In genomic region chr11:125164422-125165110, GRCh38 we compare ENCODE assay signal across 8 cellular contexts. TPM values are rescaled to one million over a fixed set of nuclear protein-coding genes. Genes with fewer than 3 reads are reported as not detected.
DNase-seq lines count a peak whose midpoint lies in the region; ATAC-seq, FAIRE-seq and TF ChIP-seq lines count a peak whose summit lies in the region.

PKNOX2 (plus strand) TSS chr11:125164751; CDS start chr11:125351306, 186,555 bp downstream.

- H3K27me3 ChIP-seq in WERI-Rb-1 (ENCODE audit: insufficient read depth, low read depth, severe bottlenecking) (no peaks in the 10 kb centered on the region), spleen (replicated peaks in 1 of 7) (peaks cover 0 to 89% (median 37%) of the 10 kb centered on the region in 7 donors)

- peak within 1 kb of the TSS; percentile 69 for H3K27ac ChIP-seq in WERI-Rb-1
- peak within 1 kb of the TSS; percentile 73 for H3K27ac ChIP-seq in caudate nucleus (ENCODE audit: low read depth, low read length)
- peak within 1 kb of the TSS in 7 of 8 donors; percentile 59 to 82 (median 76) for H3K27ac ChIP-seq in spleen

- TF ChIP-seq CTCF in LNCAP (IDR thresholded peaks at IDR 0.05) (peak; percentile 73; the same call in 1 of the 2 replicates), WERI-Rb-1 (IDR thresholded peaks at IDR 0.05; ENCODE audit: low read depth, low read length) (peak; percentile 69), spleen (IDR thresholded peaks at IDR 0.05 in 8 of 11, conservative IDR thresholded peaks at IDR 0.05 in 3 of 11) (peak in 9 of 11 experiments; percentile 27 to 73 (median 61))

- H3K4me3 ChIP-seq in WERI-Rb-1 (ENCODE audit: low read depth, low read length) (peak within 1 kb of the TSS; percentile 76), spleen (peak within 1 kb of the TSS; percentile 41 to 77 (median 52))

- intact Hi-C loops in spleen (cut with DNase I; ENCODE audit: low total_unique reads) = loop anchor here (5.0 kb wide), 1 partner anchor 183 kb away; no protein-coding TSS in a partner anchor

- no peaks in the 10 kb centered on the region for H3K9me3 ChIP-seq in WERI-Rb-1 (ENCODE audit: severe bottlenecking)
- H3K9me3 ChIP-seq in spleen = no peaks in the 10 kb centered on the region

- ATAC-seq in HG03045 (IDR thresholded peaks at IDR 0.05; ENCODE audit: unreplicated experiment) (no peak), GM18517 (IDR thresholded peaks at IDR 0.05; ENCODE audit: unreplicated experiment) (no peak)

- no peak for TF ChIP-seq POLR2A in GM12891 (IDR thresholded peaks at IDR 0.05; ENCODE audit: low read depth, low read length)
- no peak for TF ChIP-seq POLR2A in spleen (IDR thresholded peaks at IDR 0.05)

- peak; percentile 71 for DNase-seq in GM12891 (ENCODE audit: insufficient read length, low spot score)
- DNase-seq in WERI-Rb-1 = peak; percentile 86
- DNase-seq in caudate nucleus (lab: John Stamatoyannopoulos, UW) = peak in 60 of 61 donors; percentile 14 to 93 (median 79)
- peak; percentile 66 for DNase-seq in iris pigment epithelial cell (ENCODE audit: low read depth)
- DNase-seq in spleen = peak; percentile 88

- H3K36me3 ChIP-seq in WERI-Rb-1 (no peaks in the 10 kb centered on the region), spleen (no peaks in the 10 kb centered on the region)

- 1 to 2% (median 1%) methylated on average over 37 to 58 of the region's 58 CpGs for WGBS in spleen, 5 donors

- H3K4me1 ChIP-seq in spleen = peaks cover 0 to 55% (median 31%) of the 10 kb centered on the region in 6 donors

- peak; percentile 41 for FAIRE-seq in GM12891 (lab: Jason Lieb, UNC)

TF ChIP-seq in GM12891, 5 proteins besides CTCF, POLR2A, EP300 and RAD21:
- no peak for TF ChIP-seq SPI1 (IDR thresholded peaks at IDR 0.05; ENCODE audit: low read depth, low read length)
- no peak for TF ChIP-seq POU2F2 (IDR thresholded peaks at IDR 0.05; ENCODE audit: low read depth, low read length)
- TF ChIP-seq PAX5 (IDR thresholded peaks at IDR 0.05; ENCODE audit: insufficient read depth, low read length, severe bottlenecking) = no peak
- no peak for TF ChIP-seq TAF1 (IDR thresholded peaks at IDR 0.05; ENCODE audit: low read depth, low read length)

RNA-seq across cellular contexts. Expression of gene PKNOX2, which starts in this region (rescaled TPM):
- not detected for polyA plus RNA-seq in GM12891 (2012; ENCODE audit: low read depth, missing spikeins)
- 1 to 10 TPM; 2.7 to 8.9 (median 4.7) TPM for total RNA-seq in spleen
- 1 to 10 TPM in 1 of 3 donors, under 1 TPM in 2; 0.80 to 1.6 (median 0.80) TPM for polyA plus RNA-seq in spleen
